ENCODE assay signal across 28 cellular contexts in genomic region chr1:22496536-22497160, GRCh38.
"Had no signal": no experiment of that assay in that cellular context is flagged by ENCODE, and none has a peak within 500 bp of the region (broad histone marks: within the 10 kb centered on the region; RNA-seq: fewer than 3 reads in every experiment).

No MANE protein-coding gene starts in this region.

- H3K27me3 ChIP-seq: neural progenitor cell, ovary, right lobe of liver, sigmoid colon, stomach, tibial artery, transverse colon, upper lobe of right lung, uterus had no signal

- H3K79me2 ChIP-seq: parathyroid adenoma had no signal

- H2AFZ ChIP-seq: neural progenitor cell, parathyroid adenoma had no signal

- H3K4me1 ChIP-seq: neural progenitor cell, uterus had no signal

- H3K27ac ChIP-seq: neural progenitor cell, ovary, parathyroid adenoma, psoas muscle, right lobe of liver, sigmoid colon, stomach, thoracic aorta, tibial artery, transverse colon, upper lobe of right lung, uterus had no signal

- H3K9me3 ChIP-seq: ovary, psoas muscle, right lobe of liver, sigmoid colon, stomach, thoracic aorta, tibial artery, transverse colon, upper lobe of right lung, uterus had no signal

- H3K9ac ChIP-seq: neural progenitor cell, parathyroid adenoma had no signal

- H3K27me3 Mint-ChIP-seq: progenitor cell of endocrine pancreas; stimulated activated naive B cell treated with anti-CD40 and anti-IgM and Interleukin-4, amounts not matched to agents 10 μg/mL and 1 μg/mL and 100 μg/mL, for 72 hours; stimulated activated naive CD8-positive, alpha-beta T cell treated with anti-CD3 and anti-CD28 coated beads, Interleukin-15, Interleukin-2, amounts not matched to agents 100 ng/mL and 50 ng/mL, for 24 hours; type B pancreatic cell had no signal

- DNase-seq: natural killer cell; occipital lobe; ovary; posterior cingulate gyrus; psoas muscle; right cardiac atrium; right lobe of liver; sigmoid colon; small intestine; stimulated activated CD4-positive, alpha-beta T cell treated with anti-CD3 and anti-CD28 coated beads, Interleukin-15, amount 100 ng/mL, for 24 hours; stimulated activated CD4-positive, alpha-beta T cell treated with anti-CD3 and anti-CD28 coated beads, Interleukin-2, amount 100 ng/mL, for 24 hours; stimulated activated CD4-positive, alpha-beta T cell treated with anti-CD3 and anti-CD28 coated beads, Interleukin-2, amount 100 ng/mL, for 48 hours; stimulated activated CD4-positive, alpha-beta T cell treated with anti-CD3 and anti-CD28 coated beads, Interleukin-4, amount 100 ng/mL, for 24 hours; stimulated activated naive B cell treated with anti-CD40 and anti-IgM and Interleukin-4, amounts not matched to agents 10 μg/mL and 1 μg/mL and 100 μg/mL, for 72 hours; stimulated activated naive CD4-positive, alpha-beta T cell treated with Interleukin-2 at 50 U/mL for 16 hours; stomach; tibial artery; transverse colon; upper lobe of right lung; uterus had no signal

- H3K4me3 Mint-ChIP-seq: natural killer cell; nephron; neural progenitor cell; stimulated activated effector memory CD8-positive, alpha-beta T cell treated with anti-CD3 and anti-CD28 coated beads, Interleukin-12 subunit alpha, Interleukin-12 subunit beta, amount 100 ng/mL, for 72 hours; stimulated activated naive B cell treated with anti-CD40 and anti-IgM and Interleukin-4, amounts not matched to agents 10 μg/mL and 1 μg/mL and 100 μg/mL, for 72 hours; stimulated activated naive CD8-positive, alpha-beta T cell treated with anti-CD3 and anti-CD28 coated beads, Interleukin-15, Interleukin-2, amounts not matched to agents 100 ng/mL and 50 ng/mL, for 24 hours; type B pancreatic cell had no signal

- H3K4me3 ChIP-seq: neural progenitor cell, ovary, psoas muscle, right lobe of liver, sigmoid colon, stomach, thoracic aorta, tibial artery, transverse colon, upper lobe of right lung, uterus had no signal

- H3K36me3 ChIP-seq: neural progenitor cell, ovary, uterus had no signal

- ATAC-seq: natural killer cell; psoas muscle; right cardiac atrium; right lobe of liver; stimulated activated effector memory CD8-positive, alpha-beta T cell treated with anti-CD3 and anti-CD28 coated beads, Interleukin-12 subunit alpha, Interleukin-12 subunit beta, amount 100 ng/mL, for 72 hours; stimulated activated naive B cell treated with anti-CD40 and anti-IgM and Interleukin-4, amounts not matched to agents 10 μg/mL and 1 μg/mL and 100 μg/mL, for 72 hours; upper lobe of right lung had no signal

- H3K9me3 Mint-ChIP-seq: natural killer cell; nephron; neural progenitor cell; stimulated activated effector memory CD8-positive, alpha-beta T cell treated with anti-CD3 and anti-CD28 coated beads, Interleukin-12 subunit alpha, Interleukin-12 subunit beta, amount 100 ng/mL, for 72 hours; stimulated activated naive B cell treated with anti-CD40 and anti-IgM and Interleukin-4, amounts not matched to agents 10 μg/mL and 1 μg/mL and 100 μg/mL, for 72 hours; stimulated activated naive CD8-positive, alpha-beta T cell treated with anti-CD3 and anti-CD28 coated beads, Interleukin-15, Interleukin-2, amounts not matched to agents 100 ng/mL and 50 ng/mL, for 24 hours; type B pancreatic cell had no signal

- H3K27ac Mint-ChIP-seq: natural killer cell; nephron; progenitor cell of endocrine pancreas; stimulated activated effector memory CD8-positive, alpha-beta T cell treated with anti-CD3 and anti-CD28 coated beads, Interleukin-12 subunit alpha, Interleukin-12 subunit beta, amount 100 ng/mL, for 72 hours; stimulated activated naive B cell treated with anti-CD40 and anti-IgM and Interleukin-4, amounts not matched to agents 10 μg/mL and 1 μg/mL and 100 μg/mL, for 72 hours; stimulated activated naive CD8-positive, alpha-beta T cell treated with anti-CD3 and anti-CD28 coated beads, Interleukin-15, Interleukin-2, amounts not matched to agents 100 ng/mL and 50 ng/mL, for 24 hours; type B pancreatic cell had no signal

- H3K4me2 ChIP-seq: neural progenitor cell had no signal
